ENCODE assay signal across 8 cellular contexts in the genomic region with DNA sequence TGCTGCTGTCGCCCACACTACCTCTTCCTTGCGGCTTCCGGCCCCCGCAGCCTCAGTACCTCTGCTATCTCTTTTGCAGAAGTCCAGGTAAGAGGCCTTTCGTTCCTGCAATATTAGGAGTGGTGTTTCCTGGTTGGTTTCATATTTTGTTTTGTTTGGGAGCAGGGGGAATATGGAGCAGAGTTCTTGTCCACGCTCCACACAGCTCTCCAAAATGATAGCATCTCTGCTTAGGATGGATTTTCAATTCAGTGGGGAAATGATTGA. TPM values are rescaled to one million over a fixed set of nuclear protein-coding genes. Genes with fewer than 3 reads are reported as not detected.
A peak's percentile ranks its signal among the peaks of the same experiment; 100 is the strongest.
DNase-seq lines count a peak whose midpoint lies in the region; ATAC-seq and TF ChIP-seq lines count a peak whose summit lies in the region.

No MANE protein-coding gene starts in this region.

- H3K9ac ChIP-seq in iPS-20b (ENCODE audit: low read depth, low read length), result peak overlapping the region; percentile 92

- no peaks in the 10 kb centered on the region; the same call in 1 of the 2 replicates for H3K4me1 ChIP-seq in iPS-20b (ENCODE audit: insufficient read depth, low read length)
- H3K4me1 ChIP-seq in testis, result peaks cover 12% of the 10 kb centered on the region

- H3K27me3 Mint-ChIP-seq in activated T-cell treated with anti-CD3 and anti-CD28 coated beads, Interleukin-2, amount 50 U/mL, for 4 hours (ENCODE audit: low read depth), result no peaks in the 10 kb centered on the region
- no peaks in the 10 kb centered on the region for H3K27me3 Mint-ChIP-seq in activated B cell treated with CpG ODN at 0.5 μM for 24 hours

- no peak for DNase-seq in activated T-cell treated with anti-CD3 and anti-CD28 coated beads, Interleukin-2, amount 50 U/mL, for 4 hours
- DNase-seq in activated T-cell treated with anti-CD3 and anti-CD28 coated beads, Interleukin-2, amount 50 U/mL, for 1 hour, result no peak
- DNase-seq in activated B cell treated with CpG ODN at 0.5 μM for 24 hours (no peak), testis (no peak), cerebellar cortex (ENCODE audit: low spot score) (no peak), DMS 273 treated with DMSO at 0.1 percent for 48 hours (lab: John Stamatoyannopoulos, UW) (no peak)

- H3K4me3 ChIP-seq in iPS-20b (ENCODE audit: low read length) (peak overlapping the region; percentile 90), testis (peak overlapping the region; percentile 78 to 89)

- TF ChIP-seq POLR2A in testis (IDR thresholded peaks at IDR 0.05), result no peak

- peaks cover 35% of the 10 kb centered on the region for H3K36me3 Mint-ChIP-seq in activated T-cell treated with anti-CD3 and anti-CD28 coated beads, Interleukin-2, amount 50 U/mL, for 4 hours (ENCODE audit: insufficient read depth)
- peaks cover 58% of the 10 kb centered on the region for H3K36me3 Mint-ChIP-seq in activated B cell treated with CpG ODN at 0.5 μM for 24 hours (ENCODE audit: low read depth)

- H3K36me3 ChIP-seq in iPS-20b (ENCODE audit: insufficient read depth, low read depth, low read length) (peaks cover 40% of the 10 kb centered on the region), testis (ENCODE audit: low read depth, missing control alignments) (no peaks in the 10 kb centered on the region)

- CTCF ChIA-PET in activated B cell treated with CpG ODN at 0.5 μM for 24 hours (lab: Charles Lee), result interaction anchor here (1.2 to 2.2 kb wide), 5 partner anchors 18 to 210 kb away, joined by 3 to 13 read pairs (median 7); no protein-coding TSS in a partner anchor

- POLR2A ChIA-PET in activated B cell treated with CpG ODN at 0.5 μM for 24 hours (lab: Charles Lee), result interaction anchor here (0.6 to 2.9 kb wide), 27 partner anchors 10 to 554 kb away, joined by 3 to 68 read pairs (median 8); partner anchors contain the start of genes ACIN1, C14orf119, HAUS4 and LRP10

- TF ChIP-seq CTCF in activated B cell treated with CpG ODN at 0.5 μM for 24 hours (IDR thresholded peaks at IDR 0.05) (no peak), testis (IDR thresholded peaks at IDR 0.05) (no peak)

- H3K4me3 Mint-ChIP-seq in activated T-cell treated with anti-CD3 and anti-CD28 coated beads, Interleukin-2, amount 50 U/mL, for 4 hours, result peak overlapping the region; percentile 94
- peak overlapping the region; percentile 93 for H3K4me3 Mint-ChIP-seq in activated B cell treated with CpG ODN at 0.5 μM for 24 hours

- ATAC-seq in activated T-cell treated with anti-CD3 and anti-CD28 coated beads, Interleukin-2, amount 50 U/mL, for 4 hours, result no peak
- ATAC-seq in activated B cell treated with CpG ODN at 0.5 μM for 24 hours (ENCODE audit: low read depth) (peak; percentile 1), HG02588 (IDR thresholded peaks at IDR 0.05; ENCODE audit: unreplicated experiment) (no peak)

- 0 to 1% methylated on average over 5 to 6 of the region's 6 CpGs for WGBS in testis, 2 donors

- peak overlapping the region; percentile 97 for H3K27ac Mint-ChIP-seq in activated B cell treated with CpG ODN at 0.5 μM for 24 hours

- H3K4me1 Mint-ChIP-seq in activated T-cell treated with anti-CD3 and anti-CD28 coated beads, Interleukin-2, amount 50 U/mL, for 4 hours (ENCODE audit: low read depth), result peaks cover 29% of the 10 kb centered on the region
- H3K4me1 Mint-ChIP-seq in activated B cell treated with CpG ODN at 0.5 μM for 24 hours, result peaks cover 35% of the 10 kb centered on the region

- H3K27ac ChIP-seq in iPS-20b (ENCODE audit: low read length) (no peak overlapping the region), testis (peak overlapping the region in 1 of 2 donors; percentile 88)

- H3K9me3 Mint-ChIP-seq in activated T-cell treated with anti-CD3 and anti-CD28 coated beads, Interleukin-2, amount 50 U/mL, for 4 hours, result no peaks in the 10 kb centered on the region
- H3K9me3 Mint-ChIP-seq in activated B cell treated with CpG ODN at 0.5 μM for 24 hours, result no peaks in the 10 kb centered on the region

- intact Hi-C loops in activated B cell treated with CpG ODN at 0.5 μM for 24 hours (cut with micrococcal nuclease), result loop anchor here (2.0 to 5.0 kb wide), 5 partner anchors 18 to 535 kb away; partner anchors contain the start of genes PPP1R3E and RBM23
- intact Hi-C loops in testis (cut with DNase I; ENCODE audit: low total_unique reads), result no loop called here

- H3K27me3 ChIP-seq in iPS-20b (ENCODE audit: insufficient read depth, low read length), result no peaks in the 10 kb centered on the region
- H3K27me3 ChIP-seq in testis, result no peaks in the 10 kb centered on the region

- 0 out of 2 replicates have a peak, but pooled peaks cover under 1% of the 10 kb centered on the region for H3K9me3 ChIP-seq in iPS-20b (ENCODE audit: insufficient read depth, low read depth, low read length)
- H3K9me3 ChIP-seq in testis, result no peaks in the 10 kb centered on the region

RNA-seq across cellular contexts. Expression of gene OXA1L, which starts 0.8 kb away (rescaled TPM):
- 100 to 1,000 TPM; 133 to 139 (median 138) TPM for total RNA-seq in activated T-cell treated with anti-CD3 and anti-CD28 coated beads, Interleukin-2, amount 50 U/mL, for 4 hours
- total RNA-seq in activated B cell treated with CpG ODN at 0.5 μM for 24 hours, result 174 and 190 TPM in 2 replicates
- 10 to 100 TPM; 61.7 to 79.8 TPM for total RNA-seq in testis
- 76.8 TPM for polyA plus RNA-seq in testis (ENCODE audit: insufficient read depth, low read depth, low replicate concordance)

RNA-seq across cellular contexts. Expression of gene SLC7A7, which starts 48.0 kb away (rescaled TPM):
- under 1 TPM; 0.16 to 0.51 (median 0.19) TPM for total RNA-seq in activated T-cell treated with anti-CD3 and anti-CD28 coated beads, Interleukin-2, amount 50 U/mL, for 4 hours
- total RNA-seq in activated B cell treated with CpG ODN at 0.5 μM for 24 hours, result 30.8 and 33.7 TPM in 2 replicates
- total RNA-seq in testis, result 10 to 100 TPM; 22.2 to 34.7 TPM
- polyA plus RNA-seq in testis (ENCODE audit: insufficient read depth, low read depth, low replicate concordance), result 77.1 TPM

Comparison
In these comparisons a context has a peak if more than half of its experiments do, and no peak if none do; other contexts are left out.
1. RNA of gene SLC7A7, which starts 48.0 kb away (total RNA-seq): 22.2 to 34.7 TPM in testis and 30.8 to 33.7 TPM in activated B cell treated with CpG ODN at 0.5 μM for 24 hours; 0.16 to 0.51 TPM in activated T-cell treated with anti-CD3 and anti-CD28 coated beads, Interleukin-2, amount 50 U/mL, for 4 hours; every median in the first group is over 10 times any median in the second.